ENCODE assay signal across 9 cellular contexts in genomic region chr10:99766282-99766681, GRCh38. TPM values are rescaled to one million over a fixed set of nuclear protein-coding genes. Genes with fewer than 3 reads are reported as not detected.
A peak's percentile ranks its signal among the peaks of the same experiment; 100 is the strongest.
DNase-seq lines count a peak whose midpoint lies in the region; ATAC-seq lines count a peak whose summit lies in the region.
"Had no signal": no experiment of that assay in that cellular context is flagged by ENCODE, and none has a peak within 500 bp of the region (broad histone marks: within the 10 kb centered on the region; RNA-seq: fewer than 3 reads in every experiment).

No MANE protein-coding gene starts in this region.

- peaks cover 17 to 20% of the 10 kb centered on the region in 2 donors for H3K4me1 Mint-ChIP-seq in immature natural killer cell

- ATAC-seq in GM18870 (IDR thresholded peaks at IDR 0.05; ENCODE audit: unreplicated experiment) (peak; percentile 75), GM21390 (IDR thresholded peaks at IDR 0.05; ENCODE audit: unreplicated experiment) (peak; percentile 89), HG03108 (IDR thresholded peaks at IDR 0.05; ENCODE audit: unreplicated experiment) (peak; percentile 78)

- peak overlapping the region in 1 of 6 donors; percentile 14 for H3K27ac Mint-ChIP-seq in immature natural killer cell

- peak; percentile 43 to 65 (median 56) for DNase-seq in immature natural killer cell
- DNase-seq in GM19238 (ENCODE audit: insufficient read length, low spot score) = no peak
- no peak for DNase-seq in GOT3 (lab: John Stamatoyannopoulos, UW)
- no peak for DNase-seq in MV-4-11 (lab: John Stamatoyannopoulos, UW)
- DNase-seq in islet precursor cell = no peak
- DNase-seq: activated CD8-positive, alpha-beta memory T cell treated with anti-CD3 and anti-CD28 coated beads, Interleukin-2, amount 50 U/mL, for 48 hours had no signal

- peaks cover 2 to 7% (median 5%) of the 10 kb centered on the region in 3 donors for H3K27me3 Mint-ChIP-seq in immature natural killer cell (ENCODE audit: low read depth in 3 of 3)

- H3K36me3 Mint-ChIP-seq in immature natural killer cell = peaks cover 12 to 18% (median 18%) of the 10 kb centered on the region in 3 donors

- H3K9me3 Mint-ChIP-seq in immature natural killer cell = no peaks in the 10 kb centered on the region

- H3K4me3 Mint-ChIP-seq in immature natural killer cell = peak overlapping the region in 3 of 5 donors; percentile 4 to 54 (median 47)

RNA-seq across cellular contexts. Expression of gene ABCC2, which starts 16.2 kb away (rescaled TPM):
- under 1 TPM in 1 of 3 donors, not detected in 2; 0.48 TPM for polyA plus RNA-seq in immature natural killer cell

RNA-seq across cellular contexts. Expression of gene CUTC, which starts 34.2 kb away (rescaled TPM):
- polyA plus RNA-seq in immature natural killer cell = 100 to 1,000 TPM in 1 of 3 donors, 10 to 100 TPM in 2; 57.2 to 105 (median 60.4) TPM

RNA-seq across cellular contexts. Expression of gene COX15, which starts 34.4 kb away (rescaled TPM):
- polyA plus RNA-seq in immature natural killer cell = 10 to 100 TPM; 23.1 to 32.6 (median 29.6) TPM

Comparison
In these comparisons a context has a peak if more than half of its experiments do, and no peak if none do; other contexts are left out.
1. DNase-seq: peak in immature natural killer cell (3 of 3); none in GM19238 (single experiment), GOT3 (single experiment), MV-4-11 (single experiment) and islet precursor cell (single experiment).
2. Peak in every context shown above with its lines, with median percentiles within 50 percentile points of each other: ATAC-seq.